1 cellular context compared by ENCODE assay signal in genomic region chr2:46367286-46367685, GRCh38.
TF ChIP-seq lines count a peak whose summit lies in the region.

No MANE protein-coding gene starts in this region.

TF ChIP-seq in IMR-90, 13 proteins besides CTCF, POLR2A, EP300 and RAD21 (continued from another document):
- TF ChIP-seq, protein P1, sequence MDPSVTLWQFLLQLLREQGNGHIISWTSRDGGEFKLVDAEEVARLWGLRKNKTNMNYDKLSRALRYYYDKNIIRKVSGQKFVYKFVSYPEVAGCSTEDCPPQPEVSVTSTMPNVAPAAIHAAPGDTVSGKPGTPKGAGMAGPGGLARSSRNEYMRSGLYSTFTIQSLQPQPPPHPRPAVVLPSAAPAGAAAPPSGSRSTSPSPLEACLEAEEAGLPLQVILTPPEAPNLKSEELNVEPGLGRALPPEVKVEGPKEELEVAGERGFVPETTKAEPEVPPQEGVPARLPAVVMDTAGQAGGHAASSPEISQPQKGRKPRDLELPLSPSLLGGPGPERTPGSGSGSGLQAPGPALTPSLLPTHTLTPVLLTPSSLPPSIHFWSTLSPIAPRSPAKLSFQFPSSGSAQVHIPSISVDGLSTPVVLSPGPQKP (IDR thresholded peaks at IDR 0.05; ENCODE audit: borderline replicate concordance, low read depth, low read length), result no peak
- TF ChIP-seq CEBPB (IDR thresholded peaks at IDR 0.05; ENCODE audit: low read depth, low read length), result no peak
- no peak for TF ChIP-seq RCOR1 (IDR thresholded peaks at IDR 0.05; ENCODE audit: insufficient replicate concordance, low read length)
- no peak for TF ChIP-seq FOS (IDR thresholded peaks at IDR 0.05; ENCODE audit: low read depth, low read length)
- TF ChIP-seq SMC3 (IDR thresholded peaks at IDR 0.05; ENCODE audit: low read depth, low read length), result no peak
- no peak for TF ChIP-seq BHLHE40 (IDR thresholded peaks at IDR 0.05; ENCODE audit: low read depth, low read length)
- no peak for TF ChIP-seq MAZ (IDR thresholded peaks at IDR 0.05; ENCODE audit: borderline replicate concordance, low read depth, low read length)
- TF ChIP-seq RFX5 (IDR thresholded peaks at IDR 0.05; ENCODE audit: low read depth, low read length), result no peak
- TF ChIP-seq MAFK (IDR thresholded peaks at IDR 0.05; ENCODE audit: low read depth, low read length), result no peak
- TF ChIP-seq MXI1 (IDR thresholded peaks at IDR 0.05; ENCODE audit: borderline replicate concordance, low read depth, low read length), result no peak
